In the genomic region with DNA sequence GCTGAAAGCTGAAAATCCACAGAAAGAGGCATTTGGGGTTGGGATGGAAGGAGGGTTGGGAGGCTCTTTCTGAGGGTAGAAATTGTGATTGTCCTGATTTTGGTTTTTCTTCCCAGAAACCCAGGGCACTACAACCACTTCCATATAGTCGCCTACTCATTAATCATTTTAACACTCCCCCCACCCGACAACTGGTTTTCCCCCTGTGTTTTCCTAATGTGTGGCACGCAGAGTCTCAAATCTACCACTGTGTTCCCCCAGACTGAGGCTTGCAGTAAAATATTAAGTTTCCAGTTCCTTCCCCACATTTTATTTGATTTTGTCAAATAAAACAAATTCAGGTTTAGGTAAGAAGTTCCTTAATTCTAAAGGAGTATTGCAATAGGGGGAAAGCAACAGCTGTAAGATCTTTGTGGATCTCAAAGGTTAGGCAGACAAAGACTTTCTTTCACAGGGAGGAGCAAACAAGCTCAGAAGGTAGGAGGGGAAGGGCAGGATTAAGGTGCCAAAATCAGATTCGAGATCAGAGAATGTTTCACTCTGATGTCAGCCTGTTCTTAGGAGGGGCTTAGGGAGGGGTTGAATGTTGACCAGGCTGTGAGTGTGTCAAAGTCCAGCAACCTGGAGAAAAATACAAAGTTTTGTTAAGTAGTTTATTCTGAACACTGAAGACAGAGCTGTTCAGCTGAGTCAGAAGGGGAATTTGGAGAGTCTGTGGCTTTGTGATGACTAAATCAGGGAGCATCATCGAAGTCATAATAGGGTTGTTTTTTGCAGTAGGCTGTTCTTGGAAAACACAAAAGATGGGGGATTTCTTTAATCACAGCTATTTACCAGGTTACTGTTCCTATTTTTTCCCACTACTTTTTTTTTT, we compare ENCODE assay signal across 8 cellular contexts. TPM values are rescaled to one million over a fixed set of nuclear protein-coding genes. Genes with fewer than 3 reads are reported as not detected.
DNase-seq lines count a peak whose midpoint lies in the region; ATAC-seq and TF ChIP-seq lines count a peak whose summit lies in the region.

No MANE protein-coding gene starts in this region.

- 20% methylated on average over 5 of the region's 5 CpGs for WGBS in mammary epithelial cell (ENCODE audit: low coverage, missing lambda C conversion rate)
- 48 to 56% (median 56%) methylated on average over 5 of the region's 5 CpGs for WGBS in ovary, 3 donors

- peaks cover 59% of the 10 kb centered on the region for H3K4me1 ChIP-seq in OCI-LY3 (ENCODE audit: low read length)
- peaks cover 51% of the 10 kb centered on the region for H3K4me1 ChIP-seq in mammary epithelial cell (ENCODE audit: insufficient read depth, low read length)
- H3K4me1 ChIP-seq in naive thymus-derived CD4-positive, alpha-beta T cell (ENCODE audit: control insufficient read depth in 2 of 2, insufficient read depth in 2 of 2, low read length in 2 of 2) = peaks cover 67% of the 10 kb centered on the region in 2 donors
- H3K4me1 ChIP-seq in ovary (ENCODE audit: insufficient read depth) = peaks cover 4% of the 10 kb centered on the region

- no peak overlapping the region for H2AFZ ChIP-seq in OCI-LY3 (ENCODE audit: low read depth, low read length)
- H2AFZ ChIP-seq in mammary epithelial cell (ENCODE audit: low read depth, low read length) = no peak overlapping the region

- H3K9ac ChIP-seq in OCI-LY3 (ENCODE audit: low read length) (peak overlapping the region; percentile 92), mammary epithelial cell (ENCODE audit: insufficient read depth, low read length) (peak overlapping the region; percentile 77)

- peaks cover 65% of the 10 kb centered on the region for H3K36me3 ChIP-seq in OCI-LY3 (replicated peaks; ENCODE audit: low read depth, low read length)
- H3K36me3 ChIP-seq in mammary epithelial cell (ENCODE audit: insufficient read depth, low read length) = peaks cover 3% of the 10 kb centered on the region
- H3K36me3 ChIP-seq in naive thymus-derived CD4-positive, alpha-beta T cell (ENCODE audit: control insufficient read depth in 2 of 3, insufficient read depth in 3 of 3, low read length in 3 of 3) = peaks cover 0 to 22% (median 0%) of the 10 kb centered on the region in 3 experiments
- H3K36me3 ChIP-seq in ovary = no peaks in the 10 kb centered on the region

- H3K4me3 ChIP-seq in OCI-LY3 (ENCODE audit: low read length) (peak overlapping the region; percentile 91), mammary epithelial cell (replicated peaks in 1 of 3; ENCODE audit: insufficient read depth in 1 of 3, low read depth in 2 of 3, low read length in 3 of 3) (peak overlapping the region in 1 of 3 experiments; percentile 6), ovary (no peak overlapping the region)
- H3K4me3 ChIP-seq in naive thymus-derived CD4-positive, alpha-beta T cell (ENCODE audit: low read length) = no peak overlapping the region

- peak overlapping the region; percentile 1 to 99 (median 92) for H3K4me3 Mint-ChIP-seq in naive thymus-derived CD4-positive, alpha-beta T cell

- peak overlapping the region; percentile 44 to 96 (median 85) for H3K27ac Mint-ChIP-seq in naive thymus-derived CD4-positive, alpha-beta T cell

- H3K36me3 Mint-ChIP-seq in naive thymus-derived CD4-positive, alpha-beta T cell = peaks cover 0 to 73% (median 9%) of the 10 kb centered on the region in 5 donors

- TF ChIP-seq CTCF in OCI-LY3 (IDR thresholded peaks at IDR 0.05; ENCODE audit: low read depth, low read length) = no peak
- no peak for TF ChIP-seq CTCF in mammary epithelial cell (conservative IDR thresholded peaks at IDR 0.05 in 1 of 2, IDR thresholded peaks at IDR 0.05 in 1 of 2; ENCODE audit: extremely low read depth in 1 of 2, insufficient read depth in 1 of 2, low read depth in 1 of 2, low read length in 2 of 2)
- no peak for TF ChIP-seq CTCF in ovary (IDR thresholded peaks at IDR 0.05)

- CTCF ChIA-PET in mammary epithelial cell (lab: Charles Lee; ENCODE audit: low non-redundant PET) = interaction anchor here (0.5 kb wide), 1 partner anchor 605 kb away, joined by 3 read pairs; no protein-coding TSS in a partner anchor
- CTCF ChIA-PET in naive thymus-derived CD4-positive, alpha-beta T cell (lab: Charles Lee) = interaction anchor here (0.6 kb wide), 1 partner anchor 17 kb away, joined by 3 read pairs; no protein-coding TSS in a partner anchor

- no peaks in the 10 kb centered on the region for H3K27me3 ChIP-seq in OCI-LY3 (ENCODE audit: low read depth, low read length)
- H3K27me3 ChIP-seq in mammary epithelial cell (ENCODE audit: insufficient read depth, low read length) = no peaks in the 10 kb centered on the region
- no peaks in the 10 kb centered on the region for H3K27me3 ChIP-seq in naive thymus-derived CD4-positive, alpha-beta T cell (ENCODE audit: control insufficient read depth in 2 of 2, insufficient read depth in 2 of 2, low read length in 2 of 2)
- no peaks in the 10 kb centered on the region for H3K27me3 ChIP-seq in ovary

- intact Hi-C loops in mammary epithelial cell (cut with micrococcal nuclease) = no loop called here
- intact Hi-C loops in naive thymus-derived CD4-positive, alpha-beta T cell (cut with micrococcal nuclease) = loop anchor here (1.0 to 10.0 kb wide), 6 partner anchors 8 to 922 kb away; partner anchors contain the start of gene SETD1A (in 1 of the 2)
- intact Hi-C loops in ovary (cut with DNase I) = loop anchor here in 3 of 4 donors (10.0 kb wide), 3 partner anchors 422 to 892 kb away; partner anchors contain the start of genes HSD3B7 (in 2 of the 3) and ARMC5 (in 1 of the 3)

- peak; percentile 55 to 61 for ATAC-seq in activated CD4-positive, CD25-positive, alpha-beta regulatory T cell treated with anti-CD3 and anti-CD28 coated beads, Interleukin-2, amount 50 U/mL, for 24 hours
- peak; percentile 60 for ATAC-seq in HG02759 (IDR thresholded peaks at IDR 0.05; ENCODE audit: unreplicated experiment)
- ATAC-seq in naive thymus-derived CD4-positive, alpha-beta T cell = peak; percentile 61

- H3K9me3 ChIP-seq in OCI-LY3 (ENCODE audit: insufficient read depth, low read length) (peaks cover 10% of the 10 kb centered on the region; the same call in 1 of the 2 replicates), mammary epithelial cell (replicated peaks; ENCODE audit: insufficient read depth, low read length) (no peaks in the 10 kb centered on the region), ovary (no peaks in the 10 kb centered on the region)
- no peaks in the 10 kb centered on the region for H3K9me3 ChIP-seq in naive thymus-derived CD4-positive, alpha-beta T cell (ENCODE audit: control insufficient read depth in 2 of 3, low read length in 3 of 3)

- peak overlapping the region; percentile 98 for H3K4me2 ChIP-seq in OCI-LY3 (ENCODE audit: low read length)
- H3K4me2 ChIP-seq in mammary epithelial cell (ENCODE audit: insufficient read depth, low read depth, low read length) = peak overlapping the region; percentile 54

- dilution Hi-C loops in mammary epithelial cell (cut with HindIII; ENCODE audit: low sequenced_read_pairs) = no loop called here

- no peaks in the 10 kb centered on the region for H3K27me3 Mint-ChIP-seq in naive thymus-derived CD4-positive, alpha-beta T cell

- H3K9me3 Mint-ChIP-seq in naive thymus-derived CD4-positive, alpha-beta T cell = peaks cover 0 to 10% (median 0%) of the 10 kb centered on the region in 11 donors

- H3K79me2 ChIP-seq in OCI-LY3 (ENCODE audit: low read length) = peaks cover 90% of the 10 kb centered on the region
- H3K79me2 ChIP-seq in mammary epithelial cell (ENCODE audit: insufficient read depth, low read length) = peaks cover 84% of the 10 kb centered on the region

- DNase-seq in activated CD4-positive, CD25-positive, alpha-beta regulatory T cell (lab: John Stamatoyannopoulos, UW) = no peak
- DNase-seq in mammary epithelial cell (peak; percentile 98), NCI-H1092 treated with DMSO at 0.1 percent for 48 hours (lab: John Stamatoyannopoulos, UW) (no peak), ovary (no peak)
- DNase-seq in naive thymus-derived CD4-positive, alpha-beta T cell = peak in 4 of 9 donors; percentile 24 to 72 (median 45)

- POLR2A ChIA-PET in naive thymus-derived CD4-positive, alpha-beta T cell (lab: Charles Lee) = interaction anchor here (1.3 to 1.5 kb wide), 2 partner anchors 9 to 164 kb away, joined by 4 read pairs; a partner anchor contains a TSS

- in situ Hi-C loops in mammary epithelial cell (cut with MboI; ENCODE audit: low sequenced_read_pairs in 2 of 2) = loop anchor here in 1 of 2 donors (10.0 to 25.0 kb wide), 2 partner anchors 165 to 422 kb away; partner anchors contain the start of gene ARMC5

- no peak for TF ChIP-seq POLR2A in ovary (IDR thresholded peaks at IDR 0.05)

- peaks cover 51 to 96% (median 85%) of the 10 kb centered on the region in 7 donors for H3K4me1 Mint-ChIP-seq in naive thymus-derived CD4-positive, alpha-beta T cell

- H4K20me1 ChIP-seq in OCI-LY3 (ENCODE audit: insufficient read depth, low read length) (peaks cover 72% of the 10 kb centered on the region), mammary epithelial cell (ENCODE audit: insufficient read depth, low read length) (no peaks in the 10 kb centered on the region)

- TF ChIP-seq EP300 in ovary (IDR thresholded peaks at IDR 0.05) = no peak

- BruUV-seq in mammary epithelial cell (replicated peaks; lab: Mats Ljungman, UMichigan) = TSS peak; percentile 70

- peak overlapping the region; percentile 94 for H3K27ac ChIP-seq in OCI-LY3 (ENCODE audit: low read length)
- peak overlapping the region; percentile 90 for H3K27ac ChIP-seq in mammary epithelial cell (ENCODE audit: insufficient read depth, low read depth, low read length)
- peak overlapping the region; percentile 64 for H3K27ac ChIP-seq in naive thymus-derived CD4-positive, alpha-beta T cell (ENCODE audit: low read depth, low read length)
- no peak overlapping the region for H3K27ac ChIP-seq in ovary

RNA-seq across cellular contexts. Expression of gene ZNF267, which starts 3.6 kb away (rescaled TPM):
- total RNA-seq in mammary epithelial cell (10 to 100 TPM; 11.4 to 14.0 TPM), ovary (10 to 100 TPM; 10.0 to 16.3 (median 13.6) TPM)
- polyA plus RNA-seq in mammary epithelial cell (4.7 TPM), ovary (1 to 10 TPM; 6.0 to 6.4 TPM)
- polyA minus RNA-seq in mammary epithelial cell = 15.5 TPM
- total RNA-seq in naive thymus-derived CD4-positive, alpha-beta T cell = 10 to 100 TPM; 34.8 to 74.9 (median 48.8) TPM
- polyA plus RNA-seq in naive thymus-derived CD4-positive, alpha-beta T cell = 1 to 10 TPM; 7.3 to 8.6 TPM

Comparison
In these comparisons a context has a peak if more than half of its experiments do, and no peak if none do; other contexts are left out.
1. H3K27ac ChIP-seq: peak in OCI-LY3 (single experiment), mammary epithelial cell (single experiment) and naive thymus-derived CD4-positive, alpha-beta T cell (single experiment); none in ovary (0 of 2).
2. Peak in every context shown above with its lines, with median percentiles within 50 percentile points of each other: ATAC-seq.